17 cellular contexts compared by ENCODE assay signal in genomic region chr16:67294171-67294757, GRCh38. TPM values are rescaled to one million over a fixed set of nuclear protein-coding genes. Genes with fewer than 3 reads are reported as not detected.
DNase-seq lines count a peak whose midpoint lies in the region; ATAC-seq and TF ChIP-seq lines count a peak whose summit lies in the region.
"Had no signal": no experiment of that assay in that cellular context is flagged by ENCODE, and none has a peak within 500 bp of the region (broad histone marks: within the 10 kb centered on the region; RNA-seq: fewer than 3 reads in every experiment).

No MANE protein-coding gene starts in this region.

- H3K14ac ChIP-seq in neuronal stem cell (ENCODE audit: low read length), result no peak overlapping the region

- H2AFZ ChIP-seq in hepatocyte, result no peak overlapping the region
- no peak overlapping the region for H2AFZ ChIP-seq in neuronal stem cell (ENCODE audit: low read length)
- H2AFZ ChIP-seq: GM23338 had no signal

- H3K36me3 Mint-ChIP-seq in activated naive CD8-positive, alpha-beta T cell treated with anti-CD3 and anti-CD28 coated beads, Interleukin-2, amount 10 ng/mL, durations not matched to agents 7 days and 5 days, result no peaks in the 10 kb centered on the region
- no peaks in the 10 kb centered on the region for H3K36me3 Mint-ChIP-seq in activated naive CD8-positive, alpha-beta T cell treated with anti-CD3 and anti-CD28 coated beads, Interleukin-2, amount 50 U/mL, for 24 hours (ENCODE audit: low read depth)
- H3K36me3 Mint-ChIP-seq: CD4-positive, CD25-positive, alpha-beta regulatory T cell had no signal

- peaks cover 8% of the 10 kb centered on the region for H3K4me1 ChIP-seq in hepatocyte (ENCODE audit: insufficient read depth)
- H3K4me1 ChIP-seq in neuronal stem cell (ENCODE audit: control insufficient read depth in 2 of 2, insufficient read depth in 1 of 2, low read depth in 1 of 2, low read length in 2 of 2), result peaks cover 0 to 1% of the 10 kb centered on the region in 2 donors

- H4K8ac ChIP-seq in neuronal stem cell (ENCODE audit: low read depth, low read length), result no peak overlapping the region

- H2BK120ac ChIP-seq in neuronal stem cell (ENCODE audit: low read depth, low read length), result no peak overlapping the region

- peaks cover 4% of the 10 kb centered on the region for H3K27me3 Mint-ChIP-seq in activated naive CD8-positive, alpha-beta T cell treated with anti-CD3 and anti-CD28 coated beads, Interleukin-2, amount 10 ng/mL, durations not matched to agents 7 days and 5 days
- H3K27me3 Mint-ChIP-seq in activated naive CD8-positive, alpha-beta T cell treated with anti-CD3 and anti-CD28 coated beads, Interleukin-2, amount 50 U/mL, for 24 hours, result peaks cover 2% of the 10 kb centered on the region
- H3K27me3 Mint-ChIP-seq: CD4-positive, CD25-positive, alpha-beta regulatory T cell had no signal

- H3K4me2 ChIP-seq in hepatocyte (no peak overlapping the region), neuronal stem cell (ENCODE audit: insufficient read depth, low read length, poor library complexity, severe bottlenecking) (no peak overlapping the region)
- H3K4me2 ChIP-seq: BLaER1 treated with 17β-estradiol and CSF1 and Interleukin-3, amounts not matched to agents 10 nM and 100 nM; GM23338 had no signal

- 82% methylated on average over 4 of the region's 4 CpGs for WGBS in hepatocyte (ENCODE audit: low lambda C conversion rate, missing lambda C conversion rate)
- no CpG with 5 or more reads among the region's 4 CpGs for WGBS in neuronal stem cell (ENCODE audit: extremely low coverage in 2 of 2, insufficient read length in 2 of 2, insufficient replicate concordance in 1 of 2), 2 donors

- H2AK5ac ChIP-seq in neuronal stem cell (ENCODE audit: low read depth, low read length), result no peak overlapping the region

- no peaks in the 10 kb centered on the region for H4K20me1 ChIP-seq in hepatocyte (ENCODE audit: insufficient read depth, poor library complexity, severe bottlenecking)
- H4K20me1 ChIP-seq: BLaER1 treated with 17β-estradiol and CSF1 and Interleukin-3, amounts not matched to agents 10 nM and 100 nM had no signal

- H3K36me3 ChIP-seq in hepatocyte (replicated peaks; ENCODE audit: insufficient read depth, low read depth) (no peaks in the 10 kb centered on the region), neuronal stem cell (replicated peaks in 1 of 2; ENCODE audit: control insufficient read depth in 2 of 2, insufficient read depth in 2 of 2, low read length in 2 of 2) (no peaks in the 10 kb centered on the region)
- H3K36me3 ChIP-seq: BLaER1 treated with 17β-estradiol and CSF1 and Interleukin-3, amounts not matched to agents 10 nM and 100 nM had no signal

- peak overlapping the region; percentile 22 for H4K91ac ChIP-seq in neuronal stem cell (ENCODE audit: low read depth, low read length, poor library complexity)

- H2BK12ac ChIP-seq in neuronal stem cell (ENCODE audit: low read length), result no peak overlapping the region

- H2BK5ac ChIP-seq in neuronal stem cell (ENCODE audit: low read length), result no peak overlapping the region

- no peak overlapping the region for H3K4me3 ChIP-seq in hepatocyte
- no peak overlapping the region for H3K4me3 ChIP-seq in neuronal stem cell (ENCODE audit: low read length in 2 of 2)
- H3K4me3 ChIP-seq: BLaER1 treated with 17β-estradiol and CSF1 and Interleukin-3, amounts not matched to agents 10 nM and 100 nM; GM12878; GM23338 had no signal

- peaks cover 12% of the 10 kb centered on the region for H3K4me1 Mint-ChIP-seq in activated naive CD8-positive, alpha-beta T cell treated with anti-CD3 and anti-CD28 coated beads, Interleukin-2, amount 10 ng/mL, durations not matched to agents 7 days and 5 days
- H3K4me1 Mint-ChIP-seq in activated naive CD8-positive, alpha-beta T cell treated with anti-CD3 and anti-CD28 coated beads, Interleukin-2, amount 50 U/mL, for 24 hours, result peaks cover 11% of the 10 kb centered on the region

- H3K9ac ChIP-seq in neuronal stem cell (ENCODE audit: low read depth, low read length, poor library complexity), result no peak overlapping the region
- H3K9ac ChIP-seq: BLaER1 treated with 17β-estradiol and CSF1 and Interleukin-3, amounts not matched to agents 10 nM and 100 nM had no signal

- POLR2A ChIA-PET in activated naive CD8-positive, alpha-beta T cell treated with anti-CD3 and anti-CD28 coated beads, Interleukin-2, amount 10 ng/mL, durations not matched to agents 7 days and 5 days (lab: Charles Lee), result no interaction called here

- H3K79me1 ChIP-seq in neuronal stem cell (ENCODE audit: low read depth, low read length), result no peaks in the 10 kb centered on the region

- no peaks in the 10 kb centered on the region for H3K9me2 ChIP-seq in hepatocyte (replicated peaks; ENCODE audit: insufficient read depth)

- H3K27me3 ChIP-seq in hepatocyte, result no peaks in the 10 kb centered on the region
- H3K27me3 ChIP-seq in neuronal stem cell (ENCODE audit: control insufficient read depth in 3 of 3, insufficient read depth in 3 of 3, low read depth in 1 of 3, low read length in 3 of 3), result peaks cover 0 to 52% (median 0%) of the 10 kb centered on the region in 3 experiments
- H3K27me3 ChIP-seq: BLaER1 treated with 17β-estradiol and CSF1 and Interleukin-3, amounts not matched to agents 10 nM and 100 nM had no signal

- peak overlapping the region; percentile 37 for H3K27ac Mint-ChIP-seq in activated naive CD8-positive, alpha-beta T cell treated with anti-CD3 and anti-CD28 coated beads, Interleukin-2, amount 10 ng/mL, durations not matched to agents 7 days and 5 days
- no peak overlapping the region for H3K27ac Mint-ChIP-seq in activated naive CD8-positive, alpha-beta T cell treated with anti-CD3 and anti-CD28 coated beads, Interleukin-2, amount 50 U/mL, for 24 hours
- H3K27ac Mint-ChIP-seq: CD4-positive, CD25-positive, alpha-beta regulatory T cell; GM23338; H9 had no signal

- no peak overlapping the region for H3K23ac ChIP-seq in neuronal stem cell (ENCODE audit: low read depth, low read length, poor library complexity)

- H3K9me3 ChIP-seq in hepatocyte (ENCODE audit: low read depth) (no peaks in the 10 kb centered on the region), neuronal stem cell (replicated peaks in 1 of 2; ENCODE audit: control insufficient read depth in 2 of 2, insufficient read depth in 1 of 2, low read depth in 1 of 2, low read length in 2 of 2) (no peaks in the 10 kb centered on the region)
- H3K9me3 ChIP-seq: BLaER1 treated with 17β-estradiol and CSF1 and Interleukin-3, amounts not matched to agents 10 nM and 100 nM had no signal

- no peak overlapping the region for H3K4me3 Mint-ChIP-seq in activated naive CD8-positive, alpha-beta T cell treated with anti-CD3 and anti-CD28 coated beads, Interleukin-2, amount 10 ng/mL, durations not matched to agents 7 days and 5 days
- H3K4me3 Mint-ChIP-seq in activated naive CD8-positive, alpha-beta T cell treated with anti-CD3 and anti-CD28 coated beads, Interleukin-2, amount 50 U/mL, for 24 hours, result no peak overlapping the region
- H3K4me3 Mint-ChIP-seq: CD4-positive, CD25-positive, alpha-beta regulatory T cell; GM23338; H9 had no signal

- no peak for TF ChIP-seq CTCF in hepatocyte (IDR thresholded peaks at IDR 0.05; ENCODE audit: poor library complexity)

- H3K27ac ChIP-seq in hepatocyte, result peak overlapping the region; percentile 49
- H3K27ac ChIP-seq in neuronal stem cell (replicated peaks; ENCODE audit: low read length), result no peak overlapping the region
- H3K27ac ChIP-seq: BLaER1 treated with 17β-estradiol and CSF1 and Interleukin-3, amounts not matched to agents 10 nM and 100 nM; HL-60 had no signal

- DNase-seq in activated naive CD8-positive, alpha-beta T cell treated with anti-CD3 and anti-CD28 coated beads, Interleukin-2, amount 10 ng/mL, durations not matched to agents 7 days and 5 days, result no peak
- no peak for DNase-seq in activated naive CD8-positive, alpha-beta T cell treated with anti-CD3 and anti-CD28 coated beads, Interleukin-2, amount 50 U/mL, for 24 hours
- DNase-seq in hepatocyte (ENCODE audit: low spot score) (no peak), neuronal stem cell (ENCODE audit: low spot score) (no peak)
- DNase-seq: 8988T; CD4-positive, CD25-positive, alpha-beta regulatory T cell; DMS53; H9 had no signal

- H3K9me3 Mint-ChIP-seq in activated naive CD8-positive, alpha-beta T cell treated with anti-CD3 and anti-CD28 coated beads, Interleukin-2, amount 10 ng/mL, durations not matched to agents 7 days and 5 days, result no peaks in the 10 kb centered on the region
- no peaks in the 10 kb centered on the region for H3K9me3 Mint-ChIP-seq in activated naive CD8-positive, alpha-beta T cell treated with anti-CD3 and anti-CD28 coated beads, Interleukin-2, amount 50 U/mL, for 24 hours
- H3K9me3 Mint-ChIP-seq: CD4-positive, CD25-positive, alpha-beta regulatory T cell; GM23338; H9 had no signal

- H2BK15ac ChIP-seq in neuronal stem cell (ENCODE audit: low read length), result no peak overlapping the region

- ATAC-seq in activated naive CD8-positive, alpha-beta T cell treated with anti-CD3 and anti-CD28 coated beads, Interleukin-2, amount 10 ng/mL, durations not matched to agents 7 days and 5 days (ENCODE audit: low read depth), result no peak
- ATAC-seq in activated naive CD8-positive, alpha-beta T cell treated with anti-CD3 and anti-CD28 coated beads, Interleukin-2, amount 50 U/mL, for 24 hours, result no peak
- ATAC-seq in HG03460 (IDR thresholded peaks at IDR 0.05; ENCODE audit: unreplicated experiment), result no peak
- ATAC-seq in HG03354 (IDR thresholded peaks at IDR 0.05; ENCODE audit: poor library complexity, severe bottlenecking, unreplicated experiment), result no peak
- ATAC-seq in HG03378 (IDR thresholded peaks at IDR 0.05; ENCODE audit: unreplicated experiment), result no peak
- no peak for ATAC-seq in GM18861 (IDR thresholded peaks at IDR 0.05; ENCODE audit: unreplicated experiment)
- ATAC-seq: GM12878 had no signal

- no peak overlapping the region for H3K18ac ChIP-seq in neuronal stem cell (ENCODE audit: low read length)

- H3K79me2 ChIP-seq in hepatocyte, result no peaks in the 10 kb centered on the region

- no peak overlapping the region for H3K4ac ChIP-seq in neuronal stem cell (ENCODE audit: low read length)

RNA-seq across cellular contexts. Expression of gene PLEKHG4, which starts 14.9 kb away (rescaled TPM):
- total RNA-seq in activated naive CD8-positive, alpha-beta T cell treated with anti-CD3 and anti-CD28 coated beads, Interleukin-2, amount 10 ng/mL, durations not matched to agents 7 days and 5 days, result 10 to 100 TPM; 15.7 to 18.2 TPM
- 3.4 and 3.6 TPM in 2 replicates for total RNA-seq in hepatocyte
- polyA plus RNA-seq in hepatocyte, result 3.0 and 5.5 TPM in 2 replicates
- 2.4 TPM for polyA plus RNA-seq in neuronal stem cell (2013, experiment 1 of 2)
- polyA plus RNA-seq in neuronal stem cell (2013, experiment 2 of 2), result 3.0 TPM

RNA-seq across cellular contexts. Expression of gene KCTD19, which starts 32.3 kb away (rescaled TPM):
- 1 to 10 TPM; 1.2 to 1.6 TPM for total RNA-seq in activated naive CD8-positive, alpha-beta T cell treated with anti-CD3 and anti-CD28 coated beads, Interleukin-2, amount 10 ng/mL, durations not matched to agents 7 days and 5 days
- total RNA-seq in hepatocyte, result not detected in 2 replicates
- not detected in 2 replicates for polyA plus RNA-seq in hepatocyte
- polyA plus RNA-seq in neuronal stem cell (2013, experiment 1 of 2), result 1.4 TPM
- polyA plus RNA-seq in neuronal stem cell (2013, experiment 2 of 2), result 1.3 TPM
- total RNA-seq: CD4-positive, CD25-positive, alpha-beta regulatory T cell had no signal
- polyA plus RNA-seq: CD4-positive, CD25-positive, alpha-beta regulatory T cell had no signal

RNA-seq across cellular contexts. Expression of gene LRRC36, which starts 32.4 kb away (rescaled TPM):
- total RNA-seq in activated naive CD8-positive, alpha-beta T cell treated with anti-CD3 and anti-CD28 coated beads, Interleukin-2, amount 10 ng/mL, durations not matched to agents 7 days and 5 days, result under 1 TPM; 0.28 to 0.64 TPM
- total RNA-seq in hepatocyte, result 0.23 and 0.32 TPM in 2 replicates
- 0.69 TPM in 1 of 2 replicates, not detected in the other for polyA plus RNA-seq in hepatocyte
- 0.10 TPM for polyA plus RNA-seq in neuronal stem cell (2013, experiment 1 of 2)
- polyA plus RNA-seq in neuronal stem cell (2013, experiment 2 of 2), result 0.15 TPM
- total RNA-seq: CD4-positive, CD25-positive, alpha-beta regulatory T cell; Daoy; H9 had no signal
- polyA plus RNA-seq: CD4-positive, CD25-positive, alpha-beta regulatory T cell; GM23338 had no signal

RNA-seq across cellular contexts. Expression of gene SLC9A5, which starts 45.5 kb away (rescaled TPM):
- total RNA-seq in activated naive CD8-positive, alpha-beta T cell treated with anti-CD3 and anti-CD28 coated beads, Interleukin-2, amount 10 ng/mL, durations not matched to agents 7 days and 5 days, result 1 to 10 TPM; 3.5 to 4.5 TPM
- 0.36 and 1.4 TPM in 2 replicates for total RNA-seq in hepatocyte
- 1.5 and 2.7 TPM in 2 replicates for polyA plus RNA-seq in hepatocyte
- 2.6 TPM for polyA plus RNA-seq in neuronal stem cell (2013, experiment 1 of 2)
- polyA plus RNA-seq in neuronal stem cell (2013, experiment 2 of 2), result 2.3 TPM
- polyA plus RNA-seq: CD4-positive, CD25-positive, alpha-beta regulatory T cell had no signal

RNA-seq across cellular contexts. Expression of gene FHOD1, which starts 47.0 kb away (rescaled TPM):
- 10 to 100 TPM; 92.2 to 92.8 TPM for total RNA-seq in activated naive CD8-positive, alpha-beta T cell treated with anti-CD3 and anti-CD28 coated beads, Interleukin-2, amount 10 ng/mL, durations not matched to agents 7 days and 5 days
- total RNA-seq in hepatocyte, result 4.1 and 10.0 TPM in 2 replicates
- polyA plus RNA-seq in hepatocyte, result 17.2 and 20.9 TPM in 2 replicates
- polyA plus RNA-seq in neuronal stem cell (2013, experiment 1 of 2), result 15.0 TPM
- polyA plus RNA-seq in neuronal stem cell (2013, experiment 2 of 2), result 14.0 TPM
